In the genomic region with DNA sequence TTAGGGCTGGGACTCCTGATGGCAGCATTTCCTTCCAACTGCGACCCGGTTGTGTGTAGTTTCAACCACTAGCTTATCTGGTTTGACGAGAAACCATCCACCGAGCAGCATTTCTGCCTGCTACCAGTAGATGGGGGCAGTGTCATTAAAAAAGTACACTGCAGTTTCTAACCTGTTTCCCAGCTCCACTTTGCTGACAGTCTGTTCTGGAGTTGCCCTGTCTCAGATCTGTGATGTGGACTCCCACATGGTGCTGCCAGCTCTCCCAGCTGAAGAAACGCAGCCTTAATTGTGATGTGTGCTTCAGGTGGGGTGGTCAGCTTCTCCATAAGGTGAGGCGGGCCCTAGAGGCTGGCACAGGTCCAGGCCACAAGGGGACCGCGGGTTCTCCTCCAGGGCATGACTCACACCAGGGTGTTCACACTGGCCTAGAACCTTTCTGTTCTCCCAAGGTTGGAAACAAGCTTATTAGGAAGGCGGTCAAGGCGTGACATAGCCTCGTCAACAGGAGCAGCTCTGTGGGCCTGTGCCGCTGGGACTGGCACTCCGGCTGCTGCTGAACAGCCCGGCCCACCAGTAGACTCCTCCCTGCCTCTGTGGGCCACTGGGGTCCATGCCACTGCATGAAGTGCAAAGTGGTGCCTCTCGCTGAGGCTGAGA, we compare ENCODE assay signal across 8 cellular contexts. TPM values are rescaled to one million over a fixed set of nuclear protein-coding genes. Genes with fewer than 3 reads are reported as not detected.
DNase-seq lines count a peak whose midpoint lies in the region; ATAC-seq and TF ChIP-seq lines count a peak whose summit lies in the region.

No MANE protein-coding gene starts in this region.

- peak; percentile 90 for TF ChIP-seq CTCF in retinal pigment epithelial cell (conservative IDR thresholded peaks at IDR 0.05; ENCODE audit: low read depth, low read length)

- intact Hi-C loops in left cardiac atrium (cut with DNase I), result loop anchor here (1.0 to 10.0 kb wide), 6 partner anchors 202 to 578 kb away; no protein-coding TSS in a partner anchor

- peak; percentile 89 for DNase-seq in ELR (ENCODE audit: low read depth)
- DNase-seq in NCI-H1694 (lab: John Stamatoyannopoulos, UW), result peak; percentile 91
- DNase-seq in SW 1271 (lab: John Stamatoyannopoulos, UW), result peak; percentile 57 to 85
- DNase-seq in amniotic stem cell (lab: John Stamatoyannopoulos, UW), result peak; percentile 71
- peak; percentile 70 for DNase-seq in left cardiac atrium
- DNase-seq in retinal pigment epithelial cell (ENCODE audit: low read depth), result peak; percentile 58
- no peak for DNase-seq in cortex of kidney (lab: John Stamatoyannopoulos, UW)

- ATAC-seq in HG02571 (IDR thresholded peaks at IDR 0.05; ENCODE audit: unreplicated experiment) (peak; percentile 47), left cardiac atrium (peak; percentile 56 to 62)

- H3K4me3 ChIP-seq in retinal pigment epithelial cell (ENCODE audit: low read length), result no peak overlapping the region

RNA-seq across cellular contexts. Expression of a gene that starts 2.9 kb away (rescaled TPM):
- total RNA-seq in left cardiac atrium, result 10 to 100 TPM; 10.4 to 15.4 TPM

RNA-seq across cellular contexts. Expression of a gene that starts 10.8 kb away (rescaled TPM):
- total RNA-seq in left cardiac atrium, result 10 to 100 TPM; 19.9 to 22.8 TPM

RNA-seq across cellular contexts. Expression of a gene that starts 49.6 kb away (rescaled TPM):
- total RNA-seq in left cardiac atrium, result 10 to 100 TPM in 1 of 2 donors, 1 to 10 TPM in 1; 5.6 to 12.1 TPM
